ENCODE assay signal across 8 cellular contexts in the genomic region with DNA sequence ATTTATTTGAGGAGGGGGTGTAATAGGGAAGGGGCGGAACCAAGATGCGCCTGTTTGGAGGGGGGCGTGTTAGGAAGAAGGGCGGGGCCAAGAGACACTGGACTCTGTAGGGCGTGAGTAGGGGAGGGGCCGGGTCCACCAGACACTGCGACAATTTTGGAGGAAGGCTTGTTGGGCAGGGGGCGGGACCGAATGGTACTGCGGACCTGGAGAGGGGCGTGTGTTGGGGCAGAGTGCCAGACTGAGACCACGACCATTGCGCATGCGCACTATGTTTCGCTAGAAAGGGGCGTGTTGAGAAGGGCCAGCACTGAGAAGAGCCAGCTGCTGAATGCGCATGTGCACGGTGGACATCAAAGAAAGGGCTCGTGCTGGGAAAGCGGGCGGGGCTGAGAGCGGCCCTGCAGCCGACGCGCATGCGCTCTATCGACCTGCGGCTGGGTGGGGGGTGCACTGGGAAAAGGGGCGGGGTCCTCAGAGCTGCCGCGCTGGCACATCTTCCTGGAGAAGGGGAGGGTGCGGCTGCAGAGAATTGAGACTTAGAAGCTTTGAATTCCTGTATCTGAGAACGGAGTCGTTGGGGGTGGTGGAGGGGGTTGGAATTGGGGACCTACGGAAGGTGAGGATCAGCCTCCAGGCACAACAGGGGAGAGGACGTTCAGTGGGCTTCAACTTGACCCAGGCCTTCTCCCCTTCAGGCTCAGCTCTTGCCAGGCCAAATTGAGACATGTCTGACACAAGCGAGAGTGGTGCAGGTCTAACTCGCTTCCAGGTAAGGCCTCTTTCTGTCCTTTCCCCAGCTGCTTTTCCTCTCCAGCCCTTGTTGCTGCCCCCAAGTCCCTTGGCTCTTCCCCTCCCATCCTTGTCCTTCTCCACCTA. TPM values are rescaled to one million over a fixed set of nuclear protein-coding genes. Genes with fewer than 3 reads are reported as not detected.
A peak's percentile ranks its signal among the peaks of the same experiment; 100 is the strongest.
DNase-seq lines count a peak whose midpoint lies in the region; ATAC-seq and TF ChIP-seq lines count a peak whose summit lies in the region.

No MANE protein-coding gene starts in this region.

- H3K27me3 Mint-ChIP-seq in activated T-cell treated with anti-CD3 and anti-CD28 coated beads, Interleukin-2, amount 50 U/mL, for 4 hours (ENCODE audit: low read depth): no peaks in the 10 kb centered on the region

- H4K20me1 ChIP-seq in PC-3 (ENCODE audit: low read length): no peaks in the 10 kb centered on the region

- peak overlapping the region; percentile 95 for H2AFZ ChIP-seq in PC-3 (ENCODE audit: low read length)

- intact Hi-C loops in PC-3 (cut with micrococcal nuclease): loop anchor here (1.0 to 10.0 kb wide), 3 partner anchors 170 to 564 kb away; partner anchors contain the start of gene APEX2

- H3K4me2 ChIP-seq in PC-3 (ENCODE audit: low read length): peak overlapping the region; percentile 100

- H3K4me1 ChIP-seq in PC-3 (ENCODE audit: insufficient read depth, low read length): 0 out of 2 replicates have a peak, but pooled peaks cover 7% of the 10 kb centered on the region
- H3K4me1 ChIP-seq in esophagus (ENCODE audit: control insufficient read depth in 2 of 2, insufficient read depth in 2 of 2, low read length in 1 of 2): peaks cover 0 to 6% of the 10 kb centered on the region in 2 donors
- H3K4me1 ChIP-seq in mucosa of rectum (ENCODE audit: control insufficient read depth in 2 of 2, insufficient read depth in 2 of 2, low read length in 2 of 2): peaks cover 0 to 10% of the 10 kb centered on the region in 2 donors

- peaks cover 6% of the 10 kb centered on the region; the same call in 1 of the 2 replicates for H3K36me3 ChIP-seq in PC-3 (ENCODE audit: low read depth, low read length)
- peaks cover 0 to 5% of the 10 kb centered on the region in 2 donors for H3K36me3 ChIP-seq in esophagus (ENCODE audit: control insufficient read depth in 2 of 2, insufficient read depth in 2 of 2, low read length in 1 of 2)
- peaks cover 8 to 23% of the 10 kb centered on the region in 2 donors for H3K36me3 ChIP-seq in mucosa of rectum (ENCODE audit: control insufficient read depth in 2 of 2, insufficient read depth in 2 of 2, low read length in 2 of 2)

- H3K27ac ChIP-seq in PC-3 (ENCODE audit: low read length): peak overlapping the region; percentile 33; the same call in 1 of the 2 replicates
- H3K27ac ChIP-seq in esophagus (ENCODE audit: low read depth in 2 of 2, low read length in 1 of 2): peak overlapping the region; percentile 82 to 83
- peak overlapping the region; percentile 69 to 84 for H3K27ac ChIP-seq in mucosa of rectum (ENCODE audit: low read depth in 2 of 2, low read length in 2 of 2)

- peaks cover 8% of the 10 kb centered on the region for H3K36me3 Mint-ChIP-seq in activated T-cell treated with anti-CD3 and anti-CD28 coated beads, Interleukin-2, amount 50 U/mL, for 4 hours (ENCODE audit: insufficient read depth)

- H3K4me3 Mint-ChIP-seq in activated T-cell treated with anti-CD3 and anti-CD28 coated beads, Interleukin-2, amount 50 U/mL, for 4 hours: peak overlapping the region; percentile 90

- no peaks in the 10 kb centered on the region for H3K9me3 Mint-ChIP-seq in activated T-cell treated with anti-CD3 and anti-CD28 coated beads, Interleukin-2, amount 50 U/mL, for 4 hours

- CTCF ChIA-PET in PC-3 (lab: Charles Lee): no interaction called here

- BruUV-seq in PC-3 (replicated peaks; lab: Mats Ljungman, UMichigan): TSS peak; percentile 86

- H3K9ac ChIP-seq in PC-3 (ENCODE audit: low read length) (peak overlapping the region; percentile 81), mucosa of rectum (ENCODE audit: low read depth in 1 of 2, low read length in 2 of 2) (peak overlapping the region; percentile 67 to 68)

- peaks cover under 1% of the 10 kb centered on the region for H3K27me3 ChIP-seq in PC-3 (ENCODE audit: low read length)
- peaks cover 0 to 3% of the 10 kb centered on the region in 2 donors for H3K27me3 ChIP-seq in esophagus (ENCODE audit: control insufficient read depth in 1 of 2, insufficient read depth in 2 of 2, low read length in 2 of 2)
- no peaks in the 10 kb centered on the region for H3K27me3 ChIP-seq in mucosa of rectum (ENCODE audit: control insufficient read depth in 2 of 2, insufficient read depth in 2 of 2, low read length in 2 of 2)

- TF ChIP-seq CTCF in PC-3 (conservative IDR thresholded peaks at IDR 0.05; ENCODE audit: low read depth, low read length): no peak

- peak; percentile 71 for ATAC-seq in GM21717 (IDR thresholded peaks at IDR 0.05; ENCODE audit: unreplicated experiment)
- ATAC-seq in PC-3: peak; percentile 88
- ATAC-seq in activated T-cell treated with anti-CD3 and anti-CD28 coated beads, Interleukin-2, amount 50 U/mL, for 4 hours: peak; percentile 84 to 86

- peaks cover 18% of the 10 kb centered on the region for H3K79me2 ChIP-seq in PC-3 (ENCODE audit: low read length)

- H3K9me3 ChIP-seq in PC-3 (ENCODE audit: low read length) (no peaks in the 10 kb centered on the region), esophagus (ENCODE audit: control insufficient read depth in 2 of 2, insufficient read depth in 1 of 2, low read depth in 1 of 2, low read length in 1 of 2) (peaks cover 0 to 3% of the 10 kb centered on the region in 2 donors), mucosa of rectum (ENCODE audit: control insufficient read depth in 2 of 2, low read length in 2 of 2) (no peaks in the 10 kb centered on the region)

- POLR2A ChIA-PET in PC-3 (lab: Charles Lee; ENCODE audit: unreplicated experiment): interaction anchor here (0.7 to 0.8 kb wide), 2 partner anchors 169 to 468 kb away, joined by 3 to 6 read pairs; no protein-coding TSS in a partner anchor

- H3K4me3 ChIP-seq in Jurkat, Clone E6-1 (ENCODE audit: low read length): peak overlapping the region; percentile 71
- H3K4me3 ChIP-seq in PC-3 (ENCODE audit: low read length) (peak overlapping the region; percentile 83), esophagus (ENCODE audit: low read depth in 1 of 2, low read length in 2 of 2) (peak overlapping the region; percentile 63 to 64), mucosa of rectum (ENCODE audit: low read length in 2 of 2) (peak overlapping the region; percentile 83 to 87)

- H3K4me1 Mint-ChIP-seq in activated T-cell treated with anti-CD3 and anti-CD28 coated beads, Interleukin-2, amount 50 U/mL, for 4 hours (ENCODE audit: low read depth): peaks cover 21% of the 10 kb centered on the region

- DNase-seq in DMS 273 treated with DMSO at 0.1 percent for 48 hours (lab: John Stamatoyannopoulos, UW) (peak; percentile 92), PC-3 (peak; percentile 96)
- peak; percentile 89 for DNase-seq in Jurkat, Clone E6-1 (ENCODE audit: low read depth, low spot score)
- peak; percentile 79 for DNase-seq in activated T-cell treated with anti-CD3 and anti-CD28 coated beads, Interleukin-2, amount 50 U/mL, for 4 hours
- DNase-seq in stimulated activated CD8-positive, alpha-beta memory T cell treated with anti-CD3 and anti-CD28 coated beads, Interleukin-4, amount 100 ng/mL, for 4 hours (ENCODE audit: low read depth in 2 of 2, low spot score in 1 of 2): peak; percentile 58 to 74

- WGBS in esophagus, 2 donors: 1 to 42% methylated on average over 37 to 38 of the region's 38 CpGs

- no peaks in the 10 kb centered on the region for H3F3A ChIP-seq in PC-3 (ENCODE audit: low read length, unreplicated experiment)

- no peaks in the 10 kb centered on the region for H3K9me2 ChIP-seq in PC-3 (replicated peaks; ENCODE audit: low read length)

RNA-seq across cellular contexts. Expression of gene MAGED2, which starts 1.3 kb away (rescaled TPM):
- polyA plus RNA-seq in Jurkat, Clone E6-1 (2012; ENCODE audit: insufficient read depth, insufficient read length): 99.2 TPM
- 61.4 and 67.9 TPM in 2 replicates for total RNA-seq in PC-3 (2014; rRNA removed)
- 10 to 100 TPM; 22.1 to 25.0 (median 22.7) TPM for total RNA-seq in activated T-cell treated with anti-CD3 and anti-CD28 coated beads, Interleukin-2, amount 50 U/mL, for 4 hours
- polyA plus RNA-seq in esophagus: 10 to 100 TPM; 36.2 to 52.5 TPM

RNA-seq across cellular contexts. Expression of gene ITIH6, which starts 10.8 kb away (rescaled TPM):
- not detected for polyA plus RNA-seq in Jurkat, Clone E6-1 (2012; ENCODE audit: insufficient read depth, insufficient read length)
- not detected in 2 replicates for total RNA-seq in PC-3 (2014; rRNA removed)
- not detected for total RNA-seq in activated T-cell treated with anti-CD3 and anti-CD28 coated beads, Interleukin-2, amount 50 U/mL, for 4 hours
- polyA plus RNA-seq in esophagus: not detected

Comparison
In these comparisons a context has a peak if more than half of its experiments do, and no peak if none do; other contexts are left out.
1. Peak in every context shown above with its lines: DNase-seq, ATAC-seq, H3K4me3 ChIP-seq and H3K27ac ChIP-seq.